Comparison of ENCODE assay signal across 12 cellular contexts in the genomic region with DNA sequence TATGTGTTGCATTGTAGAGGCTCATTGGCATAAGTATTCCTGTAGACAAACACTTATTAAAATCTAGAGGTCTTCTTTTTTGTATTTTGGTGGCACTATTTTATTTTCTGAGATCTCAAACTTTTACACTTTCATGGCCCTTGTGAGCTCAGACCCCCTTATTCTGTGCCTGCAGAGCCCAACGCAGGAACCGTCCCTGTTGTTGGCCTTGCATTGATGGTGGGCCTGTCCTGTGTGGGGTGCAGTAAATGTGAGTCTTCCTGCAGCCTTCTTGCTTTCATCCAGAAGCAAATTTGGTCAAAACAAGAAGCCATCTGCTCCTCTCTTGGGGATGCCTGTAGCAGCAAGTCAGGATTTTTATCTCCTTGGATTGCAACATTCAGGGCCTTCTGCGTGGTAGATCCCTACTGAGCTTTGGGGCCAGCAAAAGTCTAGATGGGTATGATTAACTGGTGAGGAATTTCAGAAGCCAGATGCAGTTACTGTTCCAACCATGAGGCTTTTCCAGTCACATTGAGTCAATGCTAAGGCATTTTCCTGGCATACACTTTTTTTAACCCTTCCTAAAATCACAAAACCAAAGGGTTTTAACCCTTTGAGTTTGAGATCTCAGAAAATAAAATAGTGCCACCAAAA. TPM values are rescaled to one million over a fixed set of nuclear protein-coding genes. Genes with fewer than 3 reads are reported as not detected.
DNase-seq lines count a peak whose midpoint lies in the region; ATAC-seq and TF ChIP-seq lines count a peak whose summit lies in the region.
"Had no signal": no experiment of that assay in that cellular context is flagged by ENCODE, and none has a peak within 500 bp of the region (broad histone marks: within the 10 kb centered on the region; RNA-seq: fewer than 3 reads in every experiment).

No MANE protein-coding gene starts in this region.

- no peak overlapping the region for H3K27ac ChIP-seq in left ventricle myocardium inferior (replicated peaks)
- H3K27ac ChIP-seq: BLaER1, heart left ventricle, right lobe of liver had no signal

- no peaks in the 10 kb centered on the region for H3K36me3 ChIP-seq in left ventricle myocardium inferior
- H3K36me3 ChIP-seq: heart left ventricle, right lobe of liver had no signal

- no peak for TF ChIP-seq CTCF in left ventricle myocardium inferior (IDR thresholded peaks at IDR 0.05; ENCODE audit: borderline replicate concordance)

- intact Hi-C loops in Right ventricle myocardium superior (cut with DNase I) (no loop called here), left ventricle myocardium inferior (cut with micrococcal nuclease) (no loop called here)

- H3K27me3 ChIP-seq in left ventricle myocardium inferior (ENCODE audit: low read depth) = peaks cover 20% of the 10 kb centered on the region
- H3K27me3 ChIP-seq: BLaER1, heart left ventricle, right lobe of liver had no signal

- no peak overlapping the region for H3K4me3 ChIP-seq in left ventricle myocardium inferior
- H3K4me3 ChIP-seq: BLaER1, heart left ventricle, right lobe of liver had no signal

- DNase-seq in Right ventricle myocardium superior (no peak), left ventricle myocardium inferior (no peak), amniotic epithelial cell (ENCODE audit: low read depth) (peak; percentile 99), iPS-NIHi11 (ENCODE audit: low spot score) (peak; percentile 37), NCI-H524 (lab: John Stamatoyannopoulos, UW) (no peak)
- no peak for DNase-seq in stimulated activated CD4-positive, alpha-beta T cell treated with anti-CD3 and anti-CD28 coated beads, Interleukin-12 subunit alpha, Interleukin-12 subunit beta, amount 100 ng/mL, for 4 hours
- no peak for DNase-seq in NK-92 treated with Interleukin-12 subunit alpha and Interleukin-12 subunit beta, amount 100 ng/mL, for 24 hours (lab: John Stamatoyannopoulos, UW)
- DNase-seq: activated T-cell treated with anti-CD3 and anti-CD28 coated beads, Interleukin-2, amount 50 U/mL, for 4 hours; heart left ventricle; right lobe of liver had no signal

- H3K4me1 ChIP-seq in left ventricle myocardium inferior = no peaks in the 10 kb centered on the region
- H3K4me1 ChIP-seq: BLaER1, heart left ventricle, right lobe of liver had no signal

- no peaks in the 10 kb centered on the region for H3K9me3 ChIP-seq in left ventricle myocardium inferior (replicated peaks)
- H3K9me3 ChIP-seq: heart left ventricle, right lobe of liver had no signal

- ATAC-seq in Right ventricle myocardium superior (ENCODE audit: poor library complexity) (peak; percentile 79), GM21447 (IDR thresholded peaks at IDR 0.05; ENCODE audit: unreplicated experiment) (no peak)
- ATAC-seq: activated T-cell treated with anti-CD3 and anti-CD28 coated beads, Interleukin-2, amount 50 U/mL, for 4 hours had no signal

RNA-seq across cellular contexts. Expression of gene BASP1, which starts 31.7 kb away (rescaled TPM):
- 3.4 TPM for total RNA-seq in Right ventricle myocardium superior
- total RNA-seq in left ventricle myocardium inferior = 3.7 TPM

Comparison
In these comparisons a context has a peak if more than half of its experiments do, and no peak if none do; other contexts are left out.
1. DNase-seq: peak in amniotic epithelial cell (single experiment) and iPS-NIHi11 (single experiment); none in Right ventricle myocardium superior (single experiment), left ventricle myocardium inferior (single experiment), stimulated activated CD4-positive, alpha-beta T cell treated with anti-CD3 and anti-CD28 coated beads, Interleukin-12 subunit alpha, Interleukin-12 subunit beta, amount 100 ng/mL, for 4 hours (single experiment), NCI-H524 (0 of 2) and NK-92 treated with Interleukin-12 subunit alpha and Interleukin-12 subunit beta, amount 100 ng/mL, for 24 hours (single experiment).